8 cellular contexts compared by ENCODE assay signal in genomic region chr1:224542783-224543440, GRCh38.
DNase-seq lines count a peak whose midpoint lies in the region; ATAC-seq, FAIRE-seq and TF ChIP-seq lines count a peak whose summit lies in the region.

No MANE protein-coding gene starts in this region.

- H3K9me2 ChIP-seq in PC-3 (replicated peaks; ENCODE audit: low read length), result 0 out of 2 replicates have a peak, but pooled peaks cover 3% of the 10 kb centered on the region

- 54 to 69% methylated on average over 7 of the region's 7 CpGs for WGBS in lower leg skin, 2 donors

- no peak for TF ChIP-seq POLR2A in GM18505 (IDR thresholded peaks at IDR 0.05; ENCODE audit: borderline replicate concordance, extremely low read depth, insufficient read depth, insufficient read length)
- TF ChIP-seq POLR2A in lower leg skin (IDR thresholded peaks at IDR 0.05), result no peak

- peaks cover 9% of the 10 kb centered on the region for H3F3A ChIP-seq in PC-3 (ENCODE audit: low read length, unreplicated experiment)

- peaks cover 38% of the 10 kb centered on the region for H3K4me1 ChIP-seq in PC-3 (ENCODE audit: insufficient read depth, low read length)

- H3K9ac ChIP-seq in PC-3 (ENCODE audit: low read length), result peak overlapping the region; percentile 59

- H2AFZ ChIP-seq in PC-3 (ENCODE audit: low read length), result peak overlapping the region; percentile 22

- H3K36me3 ChIP-seq in PC-3 (ENCODE audit: low read depth, low read length), result no peaks in the 10 kb centered on the region
- H3K36me3 ChIP-seq in bronchial epithelial cell (ENCODE audit: control insufficient read depth, insufficient read depth, low read length), result no peaks in the 10 kb centered on the region

- intact Hi-C loops in PC-3 (cut with micrococcal nuclease) (loop anchor here (1.0 to 2.0 kb wide), 3 partner anchors 22 to 45 kb away; no protein-coding TSS in a partner anchor), lower leg skin (cut with DNase I; ENCODE audit: low total_unique reads) (no loop called here)

- peak overlapping the region; percentile 72 for H3K4me2 ChIP-seq in PC-3 (ENCODE audit: low read length)

- no peak for FAIRE-seq in bronchial epithelial cell (lab: Jason Lieb, UNC)

- peak overlapping the region; percentile 88 for H3K27ac ChIP-seq in PC-3 (ENCODE audit: low read length)

- peak; percentile 80 for DNase-seq in GM03348 (ENCODE audit: low spot score)
- DNase-seq in PC-3, result peak; percentile 99
- peak; percentile 99 for DNase-seq in bronchial epithelial cell (ENCODE audit: low read depth)
- DNase-seq in pulmonary artery endothelial cell (ENCODE audit: low read depth, low spot score), result peak; percentile 97
- no peak for DNase-seq in lower leg skin (ENCODE audit: low spot score in 2 of 2)

- peak overlapping the region; percentile 28 for H3K4me3 ChIP-seq in PC-3 (ENCODE audit: low read length)
- H3K4me3 ChIP-seq in bronchial epithelial cell (ENCODE audit: low read depth, low read length), result no peak overlapping the region
- no peak overlapping the region for H3K4me3 ChIP-seq in lower leg skin (ENCODE audit: low read depth, poor library complexity, severe bottlenecking)

- no peaks in the 10 kb centered on the region for H3K9me3 ChIP-seq in PC-3 (ENCODE audit: low read length)

- CTCF ChIA-PET in PC-3 (lab: Charles Lee), result interaction anchor here (0.6 to 0.9 kb wide), 2 partner anchors 101 to 380 kb away, joined by 3 read pairs; no protein-coding TSS in a partner anchor

- H3K27me3 ChIP-seq in PC-3 (ENCODE audit: low read length) (no peaks in the 10 kb centered on the region), bronchial epithelial cell (ENCODE audit: control insufficient read depth, insufficient read depth, low read length) (no peaks in the 10 kb centered on the region)

- ATAC-seq in PC-3 (peak; percentile 94), GM18505 (IDR thresholded peaks at IDR 0.05; ENCODE audit: unreplicated experiment) (no peak), HG02610 (IDR thresholded peaks at IDR 0.05; ENCODE audit: unreplicated experiment) (no peak), GM21381 (IDR thresholded peaks at IDR 0.05; ENCODE audit: unreplicated experiment) (no peak)

- BruUV-seq in PC-3 (replicated peaks; lab: Mats Ljungman, UMichigan), result no TSS peak

- no peaks in the 10 kb centered on the region for H3K79me2 ChIP-seq in PC-3 (ENCODE audit: low read length)

- POLR2A ChIA-PET in PC-3 (lab: Charles Lee; ENCODE audit: unreplicated experiment), result interaction anchor here (0.6 to 0.8 kb wide), 3 partner anchors 44 to 335 kb away, joined by 3 to 4 read pairs (median 3); no protein-coding TSS in a partner anchor

- no peak for TF ChIP-seq CTCF in PC-3 (conservative IDR thresholded peaks at IDR 0.05; ENCODE audit: low read depth, low read length)
- TF ChIP-seq CTCF in bronchial epithelial cell (IDR thresholded peaks at IDR 0.05; ENCODE audit: insufficient read depth, low read length, severe bottlenecking), result no peak
- no peak for TF ChIP-seq CTCF in lower leg skin (IDR thresholded peaks at IDR 0.05)

- no peaks in the 10 kb centered on the region for H4K20me1 ChIP-seq in PC-3 (ENCODE audit: low read length)

Comparison
In these comparisons a context has a peak if more than half of its experiments do, and no peak if none do; other contexts are left out.
1. DNase-seq: peak in GM03348 (single experiment), PC-3 (single experiment), bronchial epithelial cell (single experiment) and pulmonary artery endothelial cell (single experiment); none in lower leg skin (0 of 2).